ENCODE assay signal across 8 cellular contexts in the genomic region with DNA sequence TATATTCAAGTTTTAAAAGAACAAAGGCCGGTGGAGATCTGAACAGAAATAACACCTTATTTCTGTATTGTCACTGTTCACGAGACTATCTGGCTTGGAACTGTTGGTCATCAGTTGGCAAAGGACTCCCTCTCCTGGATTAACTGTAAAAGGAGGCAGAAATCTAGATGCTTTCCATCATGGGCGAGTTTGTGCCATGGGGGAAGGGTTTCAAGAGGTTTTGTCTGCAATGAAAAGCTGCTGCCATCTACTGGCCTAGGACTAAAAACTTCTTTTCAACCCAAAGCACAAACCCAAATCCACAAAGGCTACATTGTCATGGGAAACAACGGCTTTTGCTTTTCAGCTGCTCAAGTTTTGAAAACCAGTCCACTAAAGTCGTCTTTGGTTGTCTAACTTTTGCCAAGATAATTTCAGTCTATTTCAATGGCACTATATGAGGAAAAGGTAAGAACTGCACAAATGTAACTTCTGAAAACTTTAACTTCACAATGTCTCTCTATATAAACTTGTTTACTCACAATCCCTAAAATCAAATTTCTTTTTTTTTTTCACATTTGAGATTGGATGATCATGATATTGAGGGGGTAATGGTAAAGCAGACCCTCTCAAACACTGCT.
DNase-seq lines count a peak whose midpoint lies in the region; ATAC-seq and TF ChIP-seq lines count a peak whose summit lies in the region.

No MANE protein-coding gene starts in this region.

- peak; percentile 86 for TF ChIP-seq CTCF in WERI-Rb-1 (IDR thresholded peaks at IDR 0.05; ENCODE audit: low read depth, low read length)
- TF ChIP-seq CTCF in coronary artery (IDR thresholded peaks at IDR 0.05), result peak; percentile 50

- H3K36me3 ChIP-seq in WERI-Rb-1, result no peaks in the 10 kb centered on the region

- H3K27ac ChIP-seq in WERI-Rb-1 (no peak overlapping the region), coronary artery (no peak overlapping the region)

- DNase-seq in DMS53 (lab: John Stamatoyannopoulos, UW) (peak; percentile 99), NCI-H345 (lab: John Stamatoyannopoulos, UW) (peak; percentile 96), WERI-Rb-1 (peak; percentile 87), coronary artery (ENCODE audit: low spot score) (no peak), left kidney (ENCODE audit: low read depth, low spot score) (peak; percentile 99)
- peak in 2 of 3 donors; percentile 1 to 7 for DNase-seq in stimulated activated CD4-positive, alpha-beta T cell treated with anti-CD3 and anti-CD28 coated beads, TNF-alpha, amount 100 ng/mL, for 1 hour (ENCODE audit: low read depth in 3 of 3, low spot score in 1 of 3)

- H3K27me3 ChIP-seq in WERI-Rb-1 (ENCODE audit: insufficient read depth, low read depth, severe bottlenecking), result no peaks in the 10 kb centered on the region

- H3K9me3 ChIP-seq in WERI-Rb-1 (ENCODE audit: severe bottlenecking), result no peaks in the 10 kb centered on the region

- ATAC-seq in HG02885 (IDR thresholded peaks at IDR 0.05; ENCODE audit: poor library complexity, unreplicated experiment) (peak; percentile 61), HG03378 (IDR thresholded peaks at IDR 0.05; ENCODE audit: unreplicated experiment) (no peak)

- H3K4me3 ChIP-seq in WERI-Rb-1 (ENCODE audit: low read depth, low read length) (no peak overlapping the region), coronary artery (no peak overlapping the region)
